31 cellular contexts compared by ENCODE assay signal in the genomic region with DNA sequence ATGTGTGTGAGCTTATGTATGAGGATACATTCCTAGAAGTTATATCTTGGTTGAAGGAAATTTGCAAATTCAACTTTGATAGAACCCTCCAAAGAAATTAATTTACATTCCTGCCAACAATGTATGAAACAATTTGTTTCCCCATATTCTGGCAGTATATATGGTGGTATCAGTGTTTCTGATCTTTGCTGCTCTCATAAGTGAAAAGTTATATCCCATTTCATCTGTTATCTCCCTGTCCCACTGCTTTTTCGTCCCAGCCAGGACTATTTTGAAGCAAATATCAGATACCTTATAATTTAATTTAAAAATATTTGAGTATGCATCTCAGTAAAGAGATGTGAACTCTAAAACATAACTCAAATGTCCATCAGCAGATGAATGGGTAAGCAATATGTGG.
"Had no signal": no experiment of that assay in that cellular context is flagged by ENCODE, and none has a peak within 500 bp of the region (broad histone marks: within the 10 kb centered on the region; RNA-seq: fewer than 3 reads in every experiment).

No MANE protein-coding gene starts in this region.

- H3K27ac Mint-ChIP-seq: activated CD4-positive, alpha-beta memory T cell treated with anti-CD3 and anti-CD28 coated beads, Interleukin-2, amount 10 ng/mL, durations not matched to agents 7 days and 5 days; activated CD4-positive, alpha-beta T cell treated with anti-CD3 and anti-CD28 coated beads for 36 hours; activated CD4-positive, alpha-beta T cell treated with anti-CD3 and anti-CD28 coated beads, Interleukin-2, amount 10 ng/mL, durations not matched to agents 24 days and 14 days; activated naive CD4-positive, alpha-beta T cell treated with anti-CD3 and anti-CD28 coated beads, Interleukin-2, amount 10 ng/mL, durations not matched to agents 7 days and 5 days; activated naive CD4-positive, alpha-beta T cell treated with anti-CD3 and anti-CD28 coated beads, Interleukin-2, amount 50 U/mL, for 72 hours; activated naive CD8-positive, alpha-beta T cell treated with anti-CD3 and anti-CD28 coated beads, Interleukin-2, amount 10 ng/mL, durations not matched to agents 7 days and 5 days; activated T-cell treated with anti-CD3 and anti-CD28 coated beads, Interleukin-2, amount 50 U/mL, for 72 hours had no signal

- H3K4me3 ChIP-seq: heart left ventricle had no signal

- ATAC-seq: activated CD4-positive, alpha-beta T cell treated with anti-CD3 and anti-CD28 coated beads for 36 hours; activated naive CD4-positive, alpha-beta T cell treated with anti-CD3 and anti-CD28 coated beads, Interleukin-2, amount 50 U/mL, for 72 hours; activated T-cell treated with anti-CD3 and anti-CD28 coated beads, Interleukin-2, amount 50 U/mL, for 72 hours; esophagus mucosa; heart left ventricle had no signal

- H3K27me3 ChIP-seq: brain microvascular endothelial cell, heart left ventricle had no signal

- DNase-seq: activated CD4-positive, alpha-beta memory T cell treated with anti-CD3 and anti-CD28 coated beads, Interleukin-2, amount 10 ng/mL, durations not matched to agents 7 days and 5 days; activated CD4-positive, alpha-beta T cell treated with anti-CD3 and anti-CD28 coated beads for 36 hours; activated CD4-positive, alpha-beta T cell treated with anti-CD3 and anti-CD28 coated beads, Interleukin-2, amount 10 ng/mL, durations not matched to agents 24 days and 14 days; activated CD4-positive, CD25-positive, alpha-beta regulatory T cell; activated CD4-positive, CD25-positive, alpha-beta regulatory T cell treated with anti-CD3 and anti-CD28 coated beads, Interleukin-2, amount 50 U/mL, for 72 hours; activated CD8-positive, alpha-beta memory T cell treated with anti-CD3 and anti-CD28 coated beads, Interleukin-2, amount 50 U/mL, for 48 hours; activated gamma-delta T cell; activated naive CD4-positive, alpha-beta T cell; activated naive CD4-positive, alpha-beta T cell treated with anti-CD3 and anti-CD28 coated beads, Interleukin-2, amount 10 ng/mL, durations not matched to agents 7 days and 5 days; activated naive CD8-positive, alpha-beta T cell treated with anti-CD3 and anti-CD28 coated beads, Interleukin-2, amount 10 ng/mL, durations not matched to agents 7 days and 5 days; activated T-cell treated with anti-CD3 and anti-CD28 coated beads for 4 hours; activated T-cell treated with anti-CD3 and anti-CD28 coated beads, Interleukin-2, amount 50 U/mL, for 24 hours; activated T-cell treated with anti-CD3 and anti-CD28 coated beads, Interleukin-2, amount 50 U/mL, for 72 hours; anterior cingulate cortex; brain microvascular endothelial cell; cortex of kidney; dermis blood vessel endothelial cell; effector CD4-positive, alpha-beta T cell; foreskin fibroblast; glutamatergic neuron; heart left ventricle; T-helper 2 cell had no signal

- H3K4me3 Mint-ChIP-seq: activated CD4-positive, alpha-beta memory T cell treated with anti-CD3 and anti-CD28 coated beads, Interleukin-2, amount 10 ng/mL, durations not matched to agents 7 days and 5 days; activated CD4-positive, alpha-beta T cell treated with anti-CD3 and anti-CD28 coated beads for 36 hours; activated CD4-positive, alpha-beta T cell treated with anti-CD3 and anti-CD28 coated beads, Interleukin-2, amount 10 ng/mL, durations not matched to agents 24 days and 14 days; activated naive CD4-positive, alpha-beta T cell treated with anti-CD3 and anti-CD28 coated beads, Interleukin-2, amount 10 ng/mL, durations not matched to agents 7 days and 5 days; activated naive CD8-positive, alpha-beta T cell treated with anti-CD3 and anti-CD28 coated beads, Interleukin-2, amount 10 ng/mL, durations not matched to agents 7 days and 5 days; activated T-cell treated with anti-CD3 and anti-CD28 coated beads, Interleukin-2, amount 50 U/mL, for 24 hours; activated T-cell treated with anti-CD3 and anti-CD28 coated beads, Interleukin-2, amount 50 U/mL, for 72 hours had no signal

- FAIRE-seq: astrocyte, bronchial epithelial cell, colon, endometrium, endothelial cell of umbilical vein, frontal cortex had no signal

- H3K36me3 ChIP-seq: brain microvascular endothelial cell had no signal

- H3K9me3 ChIP-seq: heart left ventricle had no signal

- H3K27me3 Mint-ChIP-seq: activated CD4-positive, alpha-beta memory T cell treated with anti-CD3 and anti-CD28 coated beads, Interleukin-2, amount 10 ng/mL, durations not matched to agents 7 days and 5 days; activated CD4-positive, alpha-beta T cell treated with anti-CD3 and anti-CD28 coated beads for 36 hours; activated CD4-positive, alpha-beta T cell treated with anti-CD3 and anti-CD28 coated beads, Interleukin-2, amount 10 ng/mL, durations not matched to agents 24 days and 14 days; activated naive CD4-positive, alpha-beta T cell treated with anti-CD3 and anti-CD28 coated beads, Interleukin-2, amount 10 ng/mL, durations not matched to agents 7 days and 5 days; activated naive CD8-positive, alpha-beta T cell treated with anti-CD3 and anti-CD28 coated beads, Interleukin-2, amount 10 ng/mL, durations not matched to agents 7 days and 5 days; activated T-cell treated with anti-CD3 and anti-CD28 coated beads, Interleukin-2, amount 50 U/mL, for 24 hours had no signal

- H3K9me3 Mint-ChIP-seq: activated CD4-positive, alpha-beta memory T cell treated with anti-CD3 and anti-CD28 coated beads, Interleukin-2, amount 10 ng/mL, durations not matched to agents 7 days and 5 days; activated CD4-positive, alpha-beta T cell treated with anti-CD3 and anti-CD28 coated beads, Interleukin-2, amount 10 ng/mL, durations not matched to agents 24 days and 14 days; activated naive CD4-positive, alpha-beta T cell treated with anti-CD3 and anti-CD28 coated beads, Interleukin-2, amount 10 ng/mL, durations not matched to agents 7 days and 5 days; activated naive CD4-positive, alpha-beta T cell treated with anti-CD3 and anti-CD28 coated beads, Interleukin-2, amount 50 U/mL, for 72 hours; activated naive CD8-positive, alpha-beta T cell treated with anti-CD3 and anti-CD28 coated beads, Interleukin-2, amount 10 ng/mL, durations not matched to agents 7 days and 5 days; activated T-cell treated with anti-CD3 and anti-CD28 coated beads, Interleukin-2, amount 50 U/mL, for 24 hours; activated T-cell treated with anti-CD3 and anti-CD28 coated beads, Interleukin-2, amount 50 U/mL, for 72 hours had no signal

- H3K27ac ChIP-seq: brain microvascular endothelial cell, epithelial cell of prostate, heart left ventricle had no signal
